ENCODE assay signal across 1 cellular context in genomic region chr9:87270241-87271234, GRCh38.
TF ChIP-seq lines count a peak whose summit lies in the region.

No MANE protein-coding gene starts in this region.

TF ChIP-seq in GM12878, 131 proteins besides CTCF, POLR2A, EP300 and RAD21 (continued from another document):
- TF ChIP-seq CUX1 (IDR thresholded peaks at IDR 0.05; ENCODE audit: insufficient replicate concordance, low read depth, low read length) (no peak), SP1 (IDR thresholded peaks at IDR 0.05; ENCODE audit: low read depth, low read length) (no peak), CEBPB (IDR thresholded peaks at IDR 0.05; ENCODE audit: borderline replicate concordance in 1 of 2, low read depth in 2 of 2, low read length in 2 of 2) (no peak), GABPA (IDR thresholded peaks at IDR 0.05; ENCODE audit: low read depth) (no peak), RELA (IDR thresholded peaks at IDR 0.05; ENCODE audit: borderline replicate concordance, partially characterized antibody) (no peak), NR2F1 (conservative IDR thresholded peaks at IDR 0.05) (no peak), FOXM1 (IDR thresholded peaks at IDR 0.05; ENCODE audit: low read depth, low read length) (no peak), BCLAF1 (IDR thresholded peaks at IDR 0.05) (no peak)
